8 cellular contexts compared by ENCODE assay signal in the genomic region with DNA sequence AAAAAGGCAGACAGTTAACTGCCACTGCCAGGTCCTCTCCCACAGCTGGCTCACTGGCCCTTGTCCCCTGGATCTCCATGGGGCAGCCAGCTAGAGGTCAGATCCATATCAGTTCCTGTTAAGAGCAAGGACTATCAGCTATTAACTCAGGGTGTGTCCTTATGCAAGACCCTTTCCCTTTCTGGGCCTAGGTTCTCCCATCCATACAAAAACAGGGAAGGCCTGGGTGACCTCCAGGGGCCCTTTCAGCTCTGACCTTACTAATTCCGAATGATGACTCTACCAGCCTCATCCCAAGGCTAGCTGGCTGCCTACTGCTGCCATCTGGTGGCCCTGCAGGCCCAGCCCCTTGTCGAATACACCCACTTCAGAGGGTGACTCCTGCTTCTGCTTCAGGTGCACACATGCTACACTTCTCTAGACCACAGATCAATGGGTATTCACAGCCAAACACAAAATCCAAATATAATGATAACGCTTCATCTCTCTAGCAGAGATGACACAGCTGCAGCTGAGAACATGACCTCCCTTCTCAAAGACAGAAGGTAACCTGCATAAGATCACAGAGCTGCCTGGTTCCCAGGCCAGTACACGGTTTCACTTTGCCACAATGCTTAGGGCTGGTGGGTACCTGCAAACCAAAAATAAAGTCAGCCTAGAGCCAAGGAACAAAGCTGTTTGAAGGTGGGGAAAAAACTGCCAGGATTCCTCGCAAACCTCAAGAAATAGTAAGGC. TPM values are rescaled to one million over a fixed set of nuclear protein-coding genes. Genes with fewer than 3 reads are reported as not detected.
A peak's percentile ranks its signal among the peaks of the same experiment; 100 is the strongest.
DNase-seq lines count a peak whose midpoint lies in the region; ATAC-seq and TF ChIP-seq lines count a peak whose summit lies in the region.

No MANE protein-coding gene starts in this region.

- no peak for DNase-seq in AG09319 (ENCODE audit: extremely low read depth, low read depth)
- DNase-seq in GM12865 (ENCODE audit: low read depth): peak; percentile 49
- peak; percentile 53 for DNase-seq in NCI-H1105 (lab: John Stamatoyannopoulos, UW)
- no peak for DNase-seq in activated B cell treated with CpG ODN at 0.5 μM for 24 hours
- DNase-seq in globus pallidus (ENCODE audit: low spot score): peak; percentile 27
- peak; percentile 33 for DNase-seq in putamen (ENCODE audit: low spot score)

- CTCF ChIA-PET in activated B cell treated with CpG ODN at 0.5 μM for 24 hours (lab: Charles Lee): interaction anchor here (0.8 to 5.7 kb wide), 12 partner anchors 8 to 381 kb away, joined by 3 to 62 read pairs (median 6); partner anchors contain the start of gene SAAL1

- ATAC-seq in activated B cell treated with CpG ODN at 0.5 μM for 24 hours (ENCODE audit: low read depth) (peak; percentile 25), GM18858 (IDR thresholded peaks at IDR 0.05; ENCODE audit: unreplicated experiment) (no peak), HG02610 (IDR thresholded peaks at IDR 0.05; ENCODE audit: unreplicated experiment) (no peak)

- H3K9me3 Mint-ChIP-seq in activated B cell treated with CpG ODN at 0.5 μM for 24 hours: no peaks in the 10 kb centered on the region

- TF ChIP-seq CTCF in AG09319 (IDR thresholded peaks at IDR 0.05; ENCODE audit: low read depth, low read length) (peak; percentile 89), GM12865 (IDR thresholded peaks at IDR 0.05; ENCODE audit: insufficient read depth, low read depth, low read length, missing control alignments) (peak; percentile 67), activated B cell treated with CpG ODN at 0.5 μM for 24 hours (IDR thresholded peaks at IDR 0.05) (no peak)

- peaks cover 49% of the 10 kb centered on the region for H3K36me3 Mint-ChIP-seq in activated B cell treated with CpG ODN at 0.5 μM for 24 hours (ENCODE audit: low read depth)

- intact Hi-C loops in activated B cell treated with CpG ODN at 0.5 μM for 24 hours (cut with micrococcal nuclease): loop anchor here (1.0 kb wide), 2 partner anchors 218 to 247 kb away; no protein-coding TSS in a partner anchor

- H3K27ac Mint-ChIP-seq in activated B cell treated with CpG ODN at 0.5 μM for 24 hours: no peak overlapping the region

- H3K27me3 Mint-ChIP-seq in activated B cell treated with CpG ODN at 0.5 μM for 24 hours: no peaks in the 10 kb centered on the region

- H3K4me3 Mint-ChIP-seq in activated B cell treated with CpG ODN at 0.5 μM for 24 hours: no peak overlapping the region

- no peak overlapping the region for H3K4me3 ChIP-seq in GM12865 (ENCODE audit: low read depth, low read length)

- POLR2A ChIA-PET in activated B cell treated with CpG ODN at 0.5 μM for 24 hours (lab: Charles Lee): no interaction called here

- H3K4me1 Mint-ChIP-seq in activated B cell treated with CpG ODN at 0.5 μM for 24 hours: no peaks in the 10 kb centered on the region

RNA-seq across cellular contexts. Expression of gene SERGEF, which starts 34.1 kb away (rescaled TPM):
- total RNA-seq in activated B cell treated with CpG ODN at 0.5 μM for 24 hours: 38.4 and 47.4 TPM in 2 replicates

Comparison
In these comparisons a context has a peak if more than half of its experiments do, and no peak if none do; other contexts are left out.
1. DNase-seq: peak in GM12865 (single experiment), NCI-H1105 (single experiment), globus pallidus (single experiment) and putamen (single experiment); none in AG09319 (single experiment) and activated B cell treated with CpG ODN at 0.5 μM for 24 hours (single experiment).